In the genomic region with DNA sequence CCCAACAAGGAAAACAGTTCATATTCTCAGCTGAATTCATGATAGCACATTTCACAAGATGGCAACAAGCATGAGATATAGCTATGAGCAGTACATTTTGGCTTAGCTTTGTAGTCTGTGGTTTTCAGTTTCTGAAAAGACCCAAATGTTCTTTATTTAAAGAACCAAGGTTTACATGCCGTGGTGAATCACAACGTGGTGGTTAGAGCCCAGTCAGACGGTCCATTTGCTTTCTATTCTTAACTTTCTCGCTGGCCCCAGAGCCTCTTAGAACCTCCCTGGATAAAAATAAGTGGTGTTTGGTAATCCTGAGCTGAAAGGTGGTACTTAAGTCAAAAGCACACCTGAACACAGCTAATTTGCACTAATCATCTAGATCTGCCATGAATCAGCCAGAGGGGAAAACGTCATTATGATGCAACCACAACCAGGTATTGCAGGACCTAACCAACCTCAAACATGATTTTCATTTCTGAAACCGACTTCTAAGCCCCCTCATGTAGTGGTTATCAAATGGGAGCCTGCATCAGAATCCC, we compare ENCODE assay signal across 8 cellular contexts. TPM values are rescaled to one million over a fixed set of nuclear protein-coding genes. Genes with fewer than 3 reads are reported as not detected.
DNase-seq lines count a peak whose midpoint lies in the region; ATAC-seq, FAIRE-seq and TF ChIP-seq lines count a peak whose summit lies in the region.

No MANE protein-coding gene starts in this region.

- H3K27me3 ChIP-seq in RWPE2 (ENCODE audit: insufficient read depth, poor library complexity, severe bottlenecking), result no peaks in the 10 kb centered on the region

- H3K4me3 ChIP-seq in GM12864 (ENCODE audit: low read depth, low read length) (no peak overlapping the region; the same call in 1 of the 2 replicates), RWPE2 (ENCODE audit: severe bottlenecking) (no peak overlapping the region)

- H3K27ac ChIP-seq in RWPE2 (ENCODE audit: poor library complexity, severe bottlenecking), result peak overlapping the region; percentile 92

- FAIRE-seq in frontal cortex (lab: Jason Lieb, UNC), result no peak

- H3K36me3 ChIP-seq in RWPE2 (ENCODE audit: low read depth), result no peaks in the 10 kb centered on the region

- ATAC-seq in HG02623 (IDR thresholded peaks at IDR 0.05; ENCODE audit: unreplicated experiment) (peak; percentile 44), RWPE2 (ENCODE audit: low read depth) (peak; percentile 29), GM19324 (IDR thresholded peaks at IDR 0.05; ENCODE audit: low FRiP score, unreplicated experiment) (no peak), omental fat pad (ENCODE audit: low FRiP score) (no peak)

- TF ChIP-seq CTCF in GM12864 (IDR thresholded peaks at IDR 0.05; ENCODE audit: low read depth, low read length, missing control alignments) (no peak), RWPE2 (IDR thresholded peaks at IDR 0.05; ENCODE audit: poor library complexity, severe bottlenecking) (no peak), omental fat pad (IDR thresholded peaks at IDR 0.05) (no peak)

- peaks cover 38% of the 10 kb centered on the region for H3K4me1 ChIP-seq in RWPE2 (ENCODE audit: insufficient read depth, poor library complexity, severe bottlenecking)

- DNase-seq in GM12864 (ENCODE audit: low read depth) (peak; percentile 69), RWPE2 (ENCODE audit: low spot score) (no peak), fibroblast of the conjunctiva (ENCODE audit: low read depth) (peak; percentile 47), frontal cortex (ENCODE audit: low spot score in 2 of 2) (no peak), NCI-H2171 treated with DMSO at 0.1 percent for 48 hours (lab: John Stamatoyannopoulos, UW) (no peak), omental fat pad (ENCODE audit: low spot score) (no peak)

- H3K9me3 ChIP-seq in RWPE2 (ENCODE audit: severe bottlenecking), result no peaks in the 10 kb centered on the region

RNA-seq across cellular contexts. Expression of a gene that starts 18.6 kb away (rescaled TPM):
- total RNA-seq in frontal cortex (132 TPM), omental fat pad (10 to 100 TPM; 44.8 to 71.7 (median 57.6) TPM)

Comparison
In these comparisons a context has a peak if more than half of its experiments do, and no peak if none do; other contexts are left out.
1. DNase-seq: peak in GM12864 (single experiment) and fibroblast of the conjunctiva (single experiment); none in RWPE2 (single experiment), frontal cortex (0 of 2), NCI-H2171 treated with DMSO at 0.1 percent for 48 hours (single experiment) and omental fat pad (single experiment).
2. ATAC-seq: peak in HG02623 (single experiment) and RWPE2 (single experiment); none in GM19324 (single experiment) and omental fat pad (single experiment).